16 cellular contexts compared by ENCODE assay signal in the genomic region with DNA sequence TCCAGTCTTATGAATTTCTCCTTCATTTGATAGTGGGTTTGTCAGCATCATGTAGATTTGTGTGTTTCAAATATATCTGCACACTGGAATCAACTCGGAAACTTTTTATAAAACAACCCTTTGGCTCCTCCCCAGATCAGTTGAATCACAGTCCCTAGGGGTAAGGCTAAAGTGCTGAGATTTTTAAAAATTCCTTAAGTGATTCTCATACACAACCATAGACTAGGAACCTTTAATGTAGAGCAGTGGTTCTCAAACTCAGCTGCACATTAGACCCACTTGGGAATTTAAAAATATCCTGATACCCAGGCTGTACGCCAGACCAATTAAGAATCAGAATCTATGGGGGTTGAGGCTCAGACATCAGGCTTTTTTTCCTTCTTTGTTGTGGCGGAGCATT. TPM values are rescaled to one million over a fixed set of nuclear protein-coding genes. Genes with fewer than 3 reads are reported as not detected.
A peak's percentile ranks its signal among the peaks of the same experiment; 100 is the strongest.
DNase-seq lines count a peak whose midpoint lies in the region; ATAC-seq and TF ChIP-seq lines count a peak whose summit lies in the region.
"Had no signal": no experiment of that assay in that cellular context is flagged by ENCODE, and none has a peak within 500 bp of the region (broad histone marks: within the 10 kb centered on the region; RNA-seq: fewer than 3 reads in every experiment).

No MANE protein-coding gene starts in this region.

- no peaks in the 10 kb centered on the region for H3K27me3 Mint-ChIP-seq in activated naive CD4-positive, alpha-beta T cell treated with anti-CD3 and anti-CD28 coated beads, Interleukin-2, amount 10 ng/mL, durations not matched to agents 7 days and 5 days
- H3K27me3 Mint-ChIP-seq in stimulated activated memory B cell treated with anti-CD40 and anti-IgM and Interleukin-4, amounts not matched to agents 10 μg/mL and 1 μg/mL and 100 μg/mL, for 72 hours = no peaks in the 10 kb centered on the region
- H3K27me3 Mint-ChIP-seq in T-helper 17 cell = peaks cover 7% of the 10 kb centered on the region

- H3K9me3 ChIP-seq in T-helper 17 cell (ENCODE audit: control insufficient read depth, low read length, poor library complexity, severe bottlenecking) = no peaks in the 10 kb centered on the region
- H3K9me3 ChIP-seq: body of pancreas had no signal

- H3K27ac Mint-ChIP-seq in activated naive CD4-positive, alpha-beta T cell treated with anti-CD3 and anti-CD28 coated beads, Interleukin-2, amount 10 ng/mL, durations not matched to agents 7 days and 5 days = peak overlapping the region; percentile 84
- peak overlapping the region in 1 of 2 donors; percentile 1 for H3K27ac Mint-ChIP-seq in activated naive CD4-positive, alpha-beta T cell treated with anti-CD3 and anti-CD28 coated beads, Interleukin-2, amount 50 U/mL, for 72 hours
- peak overlapping the region; percentile 53 for H3K27ac Mint-ChIP-seq in stimulated activated memory B cell treated with anti-CD40 and anti-IgM and Interleukin-4, amounts not matched to agents 10 μg/mL and 1 μg/mL and 100 μg/mL, for 72 hours
- H3K27ac Mint-ChIP-seq in T-helper 17 cell = no peak overlapping the region

- no peak for ATAC-seq in activated naive CD4-positive, alpha-beta T cell treated with anti-CD3 and anti-CD28 coated beads, Interleukin-2, amount 50 U/mL, for 72 hours
- ATAC-seq in stimulated activated memory B cell treated with anti-CD40 and anti-IgM and Interleukin-4, amounts not matched to agents 10 μg/mL and 1 μg/mL and 100 μg/mL, for 72 hours = no peak
- ATAC-seq in GM21447 (IDR thresholded peaks at IDR 0.05; ENCODE audit: unreplicated experiment) = no peak
- ATAC-seq in T-helper 17 cell = no peak
- ATAC-seq: body of pancreas had no signal

- peaks cover 18% of the 10 kb centered on the region for H3K9me3 Mint-ChIP-seq in activated naive CD4-positive, alpha-beta T cell treated with anti-CD3 and anti-CD28 coated beads, Interleukin-2, amount 10 ng/mL, durations not matched to agents 7 days and 5 days
- H3K9me3 Mint-ChIP-seq in activated naive CD4-positive, alpha-beta T cell treated with anti-CD3 and anti-CD28 coated beads, Interleukin-2, amount 50 U/mL, for 72 hours = peaks cover 8 to 16% of the 10 kb centered on the region in 2 donors
- H3K9me3 Mint-ChIP-seq in stimulated activated memory B cell treated with anti-CD40 and anti-IgM and Interleukin-4, amounts not matched to agents 10 μg/mL and 1 μg/mL and 100 μg/mL, for 72 hours = peaks cover 14% of the 10 kb centered on the region

- H3K4me3 Mint-ChIP-seq in activated naive CD4-positive, alpha-beta T cell treated with anti-CD3 and anti-CD28 coated beads, Interleukin-2, amount 10 ng/mL, durations not matched to agents 7 days and 5 days = peak overlapping the region; percentile 6
- H3K4me3 Mint-ChIP-seq in stimulated activated memory B cell treated with anti-CD40 and anti-IgM and Interleukin-4, amounts not matched to agents 10 μg/mL and 1 μg/mL and 100 μg/mL, for 72 hours = no peak overlapping the region
- no peak overlapping the region for H3K4me3 Mint-ChIP-seq in T-helper 17 cell

- H3K4me3 ChIP-seq in cardiac fibroblast (replicated peaks in 1 of 2; ENCODE audit: low read depth in 2 of 2, low read length in 2 of 2) = no peak overlapping the region
- H3K4me3 ChIP-seq: body of pancreas had no signal

- CTCF ChIA-PET in activated naive CD4-positive, alpha-beta T cell treated with anti-CD3 and anti-CD28 coated beads, Interleukin-2, amount 10 ng/mL, durations not matched to agents 7 days and 5 days (lab: Charles Lee) = interaction anchor here (0.6 to 1.4 kb wide), 2 partner anchors 24 to 44 kb away, joined by 3 read pairs; no protein-coding TSS in a partner anchor

- H3K4me1 Mint-ChIP-seq in activated naive CD4-positive, alpha-beta T cell treated with anti-CD3 and anti-CD28 coated beads, Interleukin-2, amount 10 ng/mL, durations not matched to agents 7 days and 5 days = peaks cover 55% of the 10 kb centered on the region
- peaks cover 8% of the 10 kb centered on the region for H3K4me1 Mint-ChIP-seq in stimulated activated memory B cell treated with anti-CD40 and anti-IgM and Interleukin-4, amounts not matched to agents 10 μg/mL and 1 μg/mL and 100 μg/mL, for 72 hours
- peaks cover 7% of the 10 kb centered on the region for H3K4me1 Mint-ChIP-seq in T-helper 17 cell

- H3K36me3 Mint-ChIP-seq in activated naive CD4-positive, alpha-beta T cell treated with anti-CD3 and anti-CD28 coated beads, Interleukin-2, amount 10 ng/mL, durations not matched to agents 7 days and 5 days = peaks cover 23% of the 10 kb centered on the region
- H3K36me3 Mint-ChIP-seq in activated naive CD4-positive, alpha-beta T cell treated with anti-CD3 and anti-CD28 coated beads, Interleukin-2, amount 50 U/mL, for 72 hours = peaks cover 9 to 21% of the 10 kb centered on the region in 2 donors
- H3K36me3 Mint-ChIP-seq in stimulated activated memory B cell treated with anti-CD40 and anti-IgM and Interleukin-4, amounts not matched to agents 10 μg/mL and 1 μg/mL and 100 μg/mL, for 72 hours = peaks cover 21% of the 10 kb centered on the region
- H3K36me3 Mint-ChIP-seq in T-helper 17 cell (ENCODE audit: low read depth) = peaks cover 3% of the 10 kb centered on the region

- no peak for TF ChIP-seq CTCF in cardiac fibroblast (IDR thresholded peaks at IDR 0.05; ENCODE audit: low read depth, low read length)

- DNase-seq in activated naive CD4-positive, alpha-beta T cell treated with anti-CD3 and anti-CD28 coated beads, Interleukin-2, amount 10 ng/mL, durations not matched to agents 7 days and 5 days = no peak
- no peak for DNase-seq in activated naive CD4-positive, alpha-beta T cell treated with anti-CD3 and anti-CD28 coated beads, Interleukin-2, amount 50 U/mL, for 72 hours (ENCODE audit: low spot score in 2 of 2)
- DNase-seq in NCI-H226 (peak; percentile 31), cardiac fibroblast (ENCODE audit: low read depth in 2 of 2) (peak; percentile 69 to 88), T-helper 17 cell (no peak), epidermal melanocyte (ENCODE audit: insufficient read length, low spot score) (no peak)
- DNase-seq: body of pancreas, erythroblast, hippocampal formation, midbrain, NCI-H1436, NCI-H2227 treated with DMSO at 0.1 percent for 48 hours, retina, substantia nigra had no signal

RNA-seq across cellular contexts. Expression of a gene that starts 17.6 kb away (rescaled TPM):
- 10 to 100 TPM; 16.4 to 30.4 TPM for total RNA-seq in activated naive CD4-positive, alpha-beta T cell treated with anti-CD3 and anti-CD28 coated beads, Interleukin-2, amount 50 U/mL, for 72 hours
- 10 to 100 TPM; 14.6 TPM for total RNA-seq in T-helper 17 cell

Comparison
In these comparisons a context has a peak if more than half of its experiments do, and no peak if none do; other contexts are left out.
1. DNase-seq: peak in NCI-H226 (single experiment) and cardiac fibroblast (2 of 2); none in activated naive CD4-positive, alpha-beta T cell treated with anti-CD3 and anti-CD28 coated beads, Interleukin-2, amount 10 ng/mL, durations not matched to agents 7 days and 5 days (single experiment), activated naive CD4-positive, alpha-beta T cell treated with anti-CD3 and anti-CD28 coated beads, Interleukin-2, amount 50 U/mL, for 72 hours (0 of 2), T-helper 17 cell (0 of 3) and epidermal melanocyte (single experiment).